26 cellular contexts compared by ENCODE assay signal in the genomic region with DNA sequence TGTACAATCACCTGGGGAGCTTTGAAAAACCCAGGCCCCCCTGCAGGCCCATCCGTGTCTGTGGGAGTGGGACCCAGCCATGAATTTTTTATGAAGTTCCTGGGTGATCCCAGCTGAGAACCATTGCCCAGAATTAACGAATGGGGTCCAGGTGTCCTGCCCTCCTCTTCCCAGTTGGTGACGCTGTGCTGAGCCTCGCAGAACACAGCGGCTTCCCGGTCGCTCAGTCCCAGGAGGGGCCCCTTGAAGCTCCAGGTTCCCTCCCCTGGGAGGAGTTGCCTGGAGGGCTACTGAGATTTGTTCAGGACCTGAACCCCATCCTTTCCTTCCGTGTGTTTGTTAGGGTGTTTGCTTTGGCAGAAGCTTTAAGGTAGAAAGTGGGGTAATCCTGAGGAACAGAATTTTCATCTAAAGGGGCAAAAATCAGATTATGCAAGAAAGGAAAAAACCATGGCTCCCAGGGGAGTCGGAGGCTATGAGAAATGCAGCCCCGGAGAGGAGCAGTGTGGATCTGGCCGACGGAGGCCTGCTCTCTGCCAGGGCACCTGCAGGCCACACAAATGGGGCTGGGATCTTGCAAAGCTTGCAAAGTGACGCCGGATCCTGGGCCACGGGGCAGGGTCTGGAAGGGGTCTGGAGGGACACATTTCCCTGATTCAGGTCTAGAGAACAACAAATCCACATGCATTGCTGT.
"Had no signal": no experiment of that assay in that cellular context is flagged by ENCODE, and none has a peak within 500 bp of the region (broad histone marks: within the 10 kb centered on the region; RNA-seq: fewer than 3 reads in every experiment).

No MANE protein-coding gene starts in this region.

- H3K36me3 ChIP-seq: adrenal gland, ascending aorta, brain microvascular endothelial cell, esophagus squamous epithelium, gastrocnemius medialis, left lung, sigmoid colon, stomach, suprapubic skin, tibial nerve had no signal

- DNase-seq: activated CD4-positive, alpha-beta T cell treated with anti-CD3 and anti-CD28 coated beads, Interleukin-2, amount 10 ng/mL, durations not matched to agents 24 days and 14 days; activated CD8-positive, alpha-beta T cell treated with anti-CD3 and anti-CD28 coated beads, Interleukin-2, amount 10 ng/mL, durations not matched to agents 7 days and 5 days; activated gamma-delta T cell treated with Interleukin-2 at 50 U/mL for 16 hours; adrenal gland; brain microvascular endothelial cell; effector memory CD4-positive, alpha-beta T cell; esophagus squamous epithelium; head of caudate nucleus; hypothalamus; left lung; natural killer cell; sigmoid colon; stimulated activated CD4-positive, alpha-beta T cell treated with anti-CD3 and anti-CD28 coated beads, Interleukin-15, amount 100 ng/mL, for 24 hours; stomach; T1000 had no signal

- H3K36me3 Mint-ChIP-seq: activated naive CD8-positive, alpha-beta T cell; natural killer cell; stimulated activated memory B cell treated with anti-CD40 and anti-IgM and Interleukin-4, amounts not matched to agents 10 μg/mL and 1 μg/mL and 100 μg/mL, for 72 hours had no signal

- H3K4me3 Mint-ChIP-seq: activated CD4-positive, alpha-beta T cell treated with anti-CD3 and anti-CD28 coated beads, Interleukin-2, amount 10 ng/mL, durations not matched to agents 24 days and 14 days; activated CD8-positive, alpha-beta T cell treated with anti-CD3 and anti-CD28 coated beads, Interleukin-2, amount 10 ng/mL, durations not matched to agents 7 days and 5 days; activated naive CD8-positive, alpha-beta T cell; activated T-helper 1 cell treated with anti-CD3 and anti-CD28 coated beads, Interleukin-12 subunit alpha, Interleukin-12 subunit beta, Interleukin-2, Interleukin-4 antibody, amounts not matched to agents 30 ng/mL and 10 ng/mL and 1 ng/mL, durations not matched to agents 14 hours and 24 hours and 36 hours; central memory CD8-positive, alpha-beta T cell; natural killer cell; stimulated activated memory B cell treated with anti-CD40 and anti-IgM and Interleukin-4, amounts not matched to agents 10 μg/mL and 1 μg/mL and 100 μg/mL, for 72 hours; T-helper 1 cell treated with Interleukin-12 subunit alpha and Interleukin-12 subunit beta and Interleukin-4 antibody, amounts not matched to agents 30 μg/mL and 1 μg/mL, for 36 hours had no signal

- H3K27ac Mint-ChIP-seq: activated CD4-positive, alpha-beta T cell treated with anti-CD3 and anti-CD28 coated beads, Interleukin-2, amount 10 ng/mL, durations not matched to agents 24 days and 14 days; activated CD8-positive, alpha-beta T cell treated with anti-CD3 and anti-CD28 coated beads, Interleukin-2, amount 10 ng/mL, durations not matched to agents 7 days and 5 days; activated naive CD8-positive, alpha-beta T cell; activated T-helper 1 cell treated with anti-CD3 and anti-CD28 coated beads, Interleukin-12 subunit alpha, Interleukin-12 subunit beta, Interleukin-2, Interleukin-4 antibody, amounts not matched to agents 30 ng/mL and 10 ng/mL and 1 ng/mL, durations not matched to agents 14 hours and 24 hours and 36 hours; natural killer cell; stimulated activated memory B cell treated with anti-CD40 and anti-IgM and Interleukin-4, amounts not matched to agents 10 μg/mL and 1 μg/mL and 100 μg/mL, for 72 hours; T-helper 1 cell treated with Interleukin-12 subunit alpha and Interleukin-12 subunit beta and Interleukin-4 antibody, amounts not matched to agents 30 μg/mL and 1 μg/mL, for 36 hours had no signal

- H3K27me3 ChIP-seq: adrenal gland, ascending aorta, gastrocnemius medialis, left lung, sigmoid colon, stomach, tibial nerve had no signal

- H3K4me2 ChIP-seq: smooth muscle cell had no signal

- H3K4me3 ChIP-seq: adrenal gland, ascending aorta, esophagus squamous epithelium, gastrocnemius medialis, left lung, sigmoid colon, smooth muscle cell, stomach, suprapubic skin, tibial nerve had no signal

- H3K9me3 Mint-ChIP-seq: activated CD4-positive, alpha-beta T cell treated with anti-CD3 and anti-CD28 coated beads, Interleukin-2, amount 10 ng/mL, durations not matched to agents 24 days and 14 days; activated T-helper 1 cell treated with anti-CD3 and anti-CD28 coated beads, Interleukin-12 subunit alpha, Interleukin-12 subunit beta, Interleukin-2, Interleukin-4 antibody, amounts not matched to agents 30 ng/mL and 10 ng/mL and 1 ng/mL, durations not matched to agents 14 hours and 24 hours and 36 hours; central memory CD8-positive, alpha-beta T cell; natural killer cell; T-helper 1 cell treated with Interleukin-12 subunit alpha and Interleukin-12 subunit beta and Interleukin-4 antibody, amounts not matched to agents 30 μg/mL and 1 μg/mL, for 36 hours had no signal

- ATAC-seq: activated CD4-positive, CD25-positive, alpha-beta regulatory T cell treated with anti-CD3 and anti-CD28 coated beads, Interleukin-2, amount 50 U/mL, for 24 hours; activated CD8-positive, alpha-beta T cell treated with anti-CD3 and anti-CD28 coated beads, Interleukin-2, amount 10 ng/mL, durations not matched to agents 7 days and 5 days; gastrocnemius medialis; left lung; natural killer cell; stimulated activated memory B cell treated with anti-CD40 and anti-IgM and Interleukin-4, amounts not matched to agents 10 μg/mL and 1 μg/mL and 100 μg/mL, for 72 hours had no signal

- H3K27me3 Mint-ChIP-seq: activated CD4-positive, alpha-beta T cell treated with anti-CD3 and anti-CD28 coated beads, Interleukin-2, amount 10 ng/mL, durations not matched to agents 24 days and 14 days had no signal

- H3K27ac ChIP-seq: adrenal gland, ascending aorta, brain microvascular endothelial cell, esophagus squamous epithelium, gastrocnemius medialis, left lung, sigmoid colon, stomach, suprapubic skin, tibial nerve had no signal

- H3K4me1 Mint-ChIP-seq: activated CD4-positive, alpha-beta T cell treated with anti-CD3 and anti-CD28 coated beads, Interleukin-2, amount 10 ng/mL, durations not matched to agents 24 days and 14 days; central memory CD8-positive, alpha-beta T cell; natural killer cell; stimulated activated memory B cell treated with anti-CD40 and anti-IgM and Interleukin-4, amounts not matched to agents 10 μg/mL and 1 μg/mL and 100 μg/mL, for 72 hours had no signal

- H3K4me1 ChIP-seq: adrenal gland, ascending aorta, esophagus squamous epithelium, left lung, sigmoid colon, stomach, suprapubic skin, tibial nerve had no signal

- H3K9me3 ChIP-seq: adrenal gland, ascending aorta, esophagus squamous epithelium, gastrocnemius medialis, left lung, sigmoid colon, stomach, suprapubic skin, tibial nerve had no signal
